ENCODE assay signal across 24 cellular contexts in the genomic region with DNA sequence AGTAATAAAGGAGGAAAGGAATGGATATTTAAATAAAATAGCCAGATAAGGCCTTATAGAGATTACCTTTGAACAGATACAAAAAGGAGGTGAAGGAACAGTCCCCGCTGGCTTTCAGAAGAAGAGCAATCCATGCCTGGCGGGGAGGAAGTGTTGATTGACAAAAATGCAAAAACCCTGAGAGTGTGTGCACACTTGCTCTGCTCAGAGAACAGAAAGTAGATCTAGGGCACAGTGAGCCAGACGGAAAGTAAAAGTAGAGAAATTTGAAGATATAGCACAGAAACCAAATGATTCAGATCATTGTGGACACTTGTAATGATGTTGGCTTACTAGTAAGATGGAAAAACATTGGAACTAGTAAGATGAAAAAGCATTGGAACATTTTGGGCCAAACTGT.
"Had no signal": no experiment of that assay in that cellular context is flagged by ENCODE, and none has a peak within 500 bp of the region (broad histone marks: within the 10 kb centered on the region; RNA-seq: fewer than 3 reads in every experiment).

No MANE protein-coding gene starts in this region.

- DNase-seq: activated CD4-positive, alpha-beta T cell treated with anti-CD3 and anti-CD28 coated beads for 4 hours; activated CD4-positive, alpha-beta T cell treated with anti-CD3 and anti-CD28 coated beads, Interleukin-2, amount 50 U/mL, for 48 hours; activated CD8-positive, alpha-beta memory T cell treated with anti-CD3 and anti-CD28 coated beads for 24 hours; activated gamma-delta T cell treated with Interleukin-2 at 50 U/mL for 16 hours; activated naive CD4-positive, alpha-beta T cell treated with anti-CD3 and anti-CD28 coated beads, Interleukin-2, amount 50 U/mL, for 16 hours; activated T-cell treated with anti-CD3 and anti-CD28 coated beads, Interleukin-2, amount 50 U/mL, for 1 hour; amniotic stem cell; caudate nucleus; cortex of kidney; effector memory CD8-positive, alpha-beta T cell; erythroblast; head of caudate nucleus; hypothalamus; immature natural killer cell; kidney; left colon; mammary epithelial cell; posterior cingulate gyrus; right cardiac atrium; spleen; stimulated activated CD4-positive, alpha-beta T cell treated with anti-CD3 and anti-CD28 coated beads, Interleukin-2, amount 100 ng/mL, for 48 hours; stimulated activated naive CD4-positive, alpha-beta T cell treated with Interleukin-2 at 50 U/mL for 16 hours had no signal

- H3K4me1 ChIP-seq: spleen, tibial nerve had no signal

- H3K9me3 ChIP-seq: tibial nerve had no signal

- H3K27ac ChIP-seq: spleen, tibial nerve, VCaP had no signal

- H3K36me3 ChIP-seq: spleen, tibial nerve had no signal

- ATAC-seq: effector memory CD8-positive, alpha-beta T cell; left colon; right cardiac atrium had no signal

- H3K27me3 ChIP-seq: spleen, tibial nerve had no signal

- H3K4me3 ChIP-seq: spleen, tibial nerve had no signal
